Comparison of ENCODE assay signal across 8 cellular contexts in genomic region chr9:72280913-72281500, GRCh38.
A peak's percentile ranks its signal among the peaks of the same experiment; 100 is the strongest.
DNase-seq lines count a peak whose midpoint lies in the region; ATAC-seq and TF ChIP-seq lines count a peak whose summit lies in the region.

No MANE protein-coding gene starts in this region.

- no peaks in the 10 kb centered on the region for H3K79me2 ChIP-seq in GM23248 (ENCODE audit: insufficient read depth)

- peak; percentile 85 for DNase-seq in GM03348 (ENCODE audit: low spot score)
- DNase-seq in GM23248, result peak; percentile 78
- peak; percentile 39 for DNase-seq in LNCaP clone FGC (ENCODE audit: low read depth)
- peak; percentile 22 for DNase-seq in SKM-1 (lab: John Stamatoyannopoulos, UW; ENCODE audit: unreplicated experiment)
- peak; percentile 69 for DNase-seq in activated naive CD4-positive, alpha-beta T cell treated with anti-CD3 and anti-CD28 coated beads, Interleukin-2, amount 50 U/mL, for 16 hours
- DNase-seq in Right ventricle myocardium superior, result peak; percentile 72
- DNase-seq in posterior vena cava (ENCODE audit: low spot score), result peak; percentile 90
- DNase-seq in uterus, result peak; percentile 66

- 29 to 36% methylated on average over 11 of the region's 11 CpGs for WGBS in GM23248 (ENCODE audit: low coverage in 1 of 2, low lambda C conversion rate in 2 of 2, missing lambda C conversion rate in 2 of 2), 2 experiments

- no peaks in the 10 kb centered on the region for H3K9me2 ChIP-seq in GM23248 (ENCODE audit: insufficient read depth)

- H3K4me2 ChIP-seq in GM23248 (ENCODE audit: unreplicated experiment), result no peak overlapping the region

- H3K9ac ChIP-seq in GM23248, result no peak overlapping the region

- H2AFZ ChIP-seq in GM23248, result no peak overlapping the region

- H3K36me3 ChIP-seq in GM23248 (ENCODE audit: low read depth) (no peaks in the 10 kb centered on the region), uterus (no peaks in the 10 kb centered on the region)

- intact Hi-C loops in Right ventricle myocardium superior (cut with DNase I) (no loop called here), posterior vena cava (cut with DNase I) (loop anchor here in 1 of 2 donors (2.0 to 10.0 kb wide), 2 partner anchors 314 to 752 kb away; no protein-coding TSS in a partner anchor), uterus (cut with DNase I; ENCODE audit: low total_unique reads) (no loop called here)

- peak; percentile 99 for TF ChIP-seq CTCF in LNCaP clone FGC (IDR thresholded peaks at IDR 0.05; ENCODE audit: control insufficient read depth, extremely low read depth, insufficient read depth)
- peak; percentile 80 to 90 (median 88) for TF ChIP-seq CTCF in uterus (IDR thresholded peaks at IDR 0.05)

- in situ Hi-C loops in GM23248 (cut with MboI), result loop anchor here (5.0 to 25.0 kb wide), 3 partner anchors 311 to 756 kb away; no protein-coding TSS in a partner anchor

- H3K27ac ChIP-seq in GM23248, result no peak overlapping the region
- H3K27ac ChIP-seq in uterus, result no peak overlapping the region

- no peaks in the 10 kb centered on the region; the same call in 1 of the 2 replicates for H3K27me3 ChIP-seq in GM23248 (replicated peaks; ENCODE audit: insufficient read depth)
- H3K27me3 ChIP-seq in uterus, result no peaks in the 10 kb centered on the region

- no peak overlapping the region for H3K4me3 ChIP-seq in GM23248
- no peak overlapping the region for H3K4me3 ChIP-seq in LNCaP clone FGC (ENCODE audit: low read depth, low read length)
- no peak overlapping the region for H3K4me3 ChIP-seq in uterus

- H3K9me3 ChIP-seq in GM23248 (ENCODE audit: low read depth) (no peaks in the 10 kb centered on the region), uterus (no peaks in the 10 kb centered on the region)

- peak; percentile 94 for ATAC-seq in Right ventricle myocardium superior (ENCODE audit: poor library complexity)

- no peak for TF ChIP-seq POLR2A in uterus (IDR thresholded peaks at IDR 0.05)

- H3K4me1 ChIP-seq in GM23248 (ENCODE audit: insufficient read depth), result no peaks in the 10 kb centered on the region
- no peaks in the 10 kb centered on the region for H3K4me1 ChIP-seq in uterus

- H4K20me1 ChIP-seq in GM23248 (ENCODE audit: insufficient read depth), result no peaks in the 10 kb centered on the region

- H3F3A ChIP-seq in GM23248 (ENCODE audit: insufficient read depth), result no peaks in the 10 kb centered on the region

Comparison
In these comparisons a context has a peak if more than half of its experiments do, and no peak if none do; other contexts are left out.
1. DNase-seq: peak in every context shown above with its lines; median percentile 90 in posterior vena cava; 85 in GM03348; 78 in GM23248; 72 in Right ventricle myocardium superior; 69 in activated naive CD4-positive, alpha-beta T cell treated with anti-CD3 and anti-CD28 coated beads, Interleukin-2, amount 50 U/mL, for 16 hours; 66 in uterus; 39 in LNCaP clone FGC; 22 in SKM-1.